In genomic region chr2:196482119-196483065, GRCh38 we compare ENCODE assay signal across 13 cellular contexts.
DNase-seq lines count a peak whose midpoint lies in the region; ATAC-seq, FAIRE-seq and TF ChIP-seq lines count a peak whose summit lies in the region.
"Had no signal": no experiment of that assay in that cellular context is flagged by ENCODE, and none has a peak within 500 bp of the region (broad histone marks: within the 10 kb centered on the region; RNA-seq: fewer than 3 reads in every experiment).

No MANE protein-coding gene starts in this region.

- H3K4me2 ChIP-seq in OCI-LY7 (ENCODE audit: low read length): no peak overlapping the region

- no peaks in the 10 kb centered on the region for H3K9me2 ChIP-seq in OCI-LY7 (ENCODE audit: insufficient read depth, low read length)

- H3K79me2 ChIP-seq in OCI-LY7 (ENCODE audit: insufficient read depth, low read depth, low read length): no peaks in the 10 kb centered on the region
- H3K79me2 ChIP-seq: parathyroid adenoma had no signal

- H2AFZ ChIP-seq in OCI-LY7 (ENCODE audit: low read length): no peak overlapping the region
- H2AFZ ChIP-seq: parathyroid adenoma had no signal

- H3K27ac ChIP-seq in OCI-LY7 (ENCODE audit: low read depth, low read length, poor library complexity, severe bottlenecking): no peak overlapping the region
- H3K27ac ChIP-seq: adrenal gland, esophagus muscularis mucosa, parathyroid adenoma, SJSA1 had no signal

- CTCF ChIA-PET in OCI-LY7 (lab: Charles Lee; ENCODE audit: unreplicated experiment): no interaction called here

- no TSS peak for BruUV-seq in OCI-LY7 (replicated peaks; lab: Mats Ljungman, UMichigan)

- TF ChIP-seq CTCF in BE2C (IDR thresholded peaks at IDR 0.05; ENCODE audit: low read depth, low read length): 0 out of 2 replicates have a peak, but pooled peaks have one; percentile 1
- no peak for TF ChIP-seq CTCF in OCI-LY7 (conservative IDR thresholded peaks at IDR 0.05; ENCODE audit: low read length)

- POLR2A ChIA-PET in OCI-LY7 (lab: Charles Lee): interaction anchor here (0.6 to 0.7 kb wide), 4 partner anchors 49 to 531 kb away, joined by 3 to 8 read pairs (median 6); no protein-coding TSS in a partner anchor

- H3K36me3 ChIP-seq in BE2C: no peaks in the 10 kb centered on the region
- no peaks in the 10 kb centered on the region for H3K36me3 ChIP-seq in OCI-LY7 (ENCODE audit: insufficient read depth, low read length)
- H3K36me3 ChIP-seq: adrenal gland, esophagus muscularis mucosa, SJSA1 had no signal

- no peaks in the 10 kb centered on the region for H3K9me3 ChIP-seq in BE2C
- H3K9me3 ChIP-seq in OCI-LY7 (ENCODE audit: low read length): no peaks in the 10 kb centered on the region
- H3K9me3 ChIP-seq: adrenal gland, esophagus muscularis mucosa, SJSA1 had no signal

- intact Hi-C loops in OCI-LY7 (cut with micrococcal nuclease; ENCODE audit: unreplicated experiment): no loop called here

- no peak for FAIRE-seq in HTR-8/SVneo (lab: Jason Lieb, UNC)

- H3K4me1 ChIP-seq in BE2C (no peaks in the 10 kb centered on the region), OCI-LY7 (ENCODE audit: insufficient read depth, low read length, poor library complexity, severe bottlenecking) (no peaks in the 10 kb centered on the region)
- H3K4me1 ChIP-seq: adrenal gland, esophagus muscularis mucosa had no signal

- no peaks in the 10 kb centered on the region for H4K20me1 ChIP-seq in OCI-LY7 (ENCODE audit: insufficient read depth, low read length)

- H3K27me3 ChIP-seq in BE2C: no peaks in the 10 kb centered on the region
- H3K27me3 ChIP-seq: adrenal gland, esophagus muscularis mucosa, SJSA1 had no signal

- no peak for ATAC-seq in GM19397 (IDR thresholded peaks at IDR 0.05; ENCODE audit: unreplicated experiment)
- ATAC-seq: left lobe of liver had no signal

- DNase-seq in BE2C (no peak), GM04504 (ENCODE audit: low read depth) (peak; percentile 31), OCI-LY7 (ENCODE audit: low spot score) (peak; percentile 3), fibroblast of the conjunctiva (ENCODE audit: low read depth) (peak; percentile 27), HTR-8/SVneo (ENCODE audit: insufficient read length, low spot score) (no peak)
- DNase-seq in activated CD4-positive, CD25-positive, alpha-beta regulatory T cell (lab: John Stamatoyannopoulos, UW): no peak
- DNase-seq: adrenal gland, NCI-H2081 treated with DMSO at 0.1 percent for 48 hours had no signal

- H3K4me3 ChIP-seq in BE2C (ENCODE audit: low read depth, low read length) (no peak overlapping the region), OCI-LY7 (ENCODE audit: low read depth, low read length, poor library complexity, severe bottlenecking) (no peak overlapping the region)
- H3K4me3 ChIP-seq: adrenal gland, esophagus muscularis mucosa, SJSA1 had no signal

Comparison
In these comparisons a context has a peak if more than half of its experiments do, and no peak if none do; other contexts are left out.
1. DNase-seq: peak in GM04504 (single experiment), OCI-LY7 (single experiment) and fibroblast of the conjunctiva (single experiment); none in BE2C (single experiment), HTR-8/SVneo (single experiment) and activated CD4-positive, CD25-positive, alpha-beta regulatory T cell (0 of 4).